ENCODE assay signal across 24 cellular contexts in the genomic region with DNA sequence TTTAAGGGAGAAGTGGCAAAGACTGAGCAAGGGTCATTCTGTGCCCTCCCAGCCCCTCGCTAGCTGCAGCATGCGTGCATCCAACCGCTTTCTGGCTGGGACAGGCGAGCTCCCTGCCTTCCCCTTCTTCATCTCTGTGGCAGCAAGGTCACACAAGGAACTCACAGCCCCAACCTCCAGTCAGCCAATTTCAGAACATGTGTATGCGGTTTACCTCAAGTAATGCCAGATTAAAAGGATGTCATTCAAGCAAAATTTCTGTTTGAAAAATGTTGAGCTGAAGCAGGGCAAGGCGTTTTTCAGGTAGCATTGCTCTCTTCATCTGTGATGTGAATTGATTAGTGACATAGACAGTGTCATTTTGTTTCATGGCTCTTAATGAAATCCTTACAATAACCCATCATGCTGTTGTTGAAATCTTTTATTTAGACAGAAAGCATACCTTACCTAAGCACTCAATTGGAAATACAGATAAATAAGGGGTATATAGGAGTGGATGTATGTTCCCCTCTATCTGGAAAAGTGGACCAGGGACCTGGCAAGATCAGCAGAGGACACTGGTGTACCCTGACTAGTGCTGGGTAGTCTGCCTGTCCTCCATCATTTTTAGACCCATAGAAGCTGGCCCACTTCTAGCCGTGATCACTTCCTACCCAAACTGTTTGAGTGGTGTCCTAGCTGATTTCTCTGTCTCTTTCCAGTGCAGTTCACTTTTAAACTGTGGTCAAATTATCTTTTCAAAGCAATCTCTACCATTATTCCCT.
DNase-seq lines count a peak whose midpoint lies in the region; ATAC-seq, FAIRE-seq and TF ChIP-seq lines count a peak whose summit lies in the region.
"Had no signal": no experiment of that assay in that cellular context is flagged by ENCODE, and none has a peak within 500 bp of the region (broad histone marks: within the 10 kb centered on the region; RNA-seq: fewer than 3 reads in every experiment).

No MANE protein-coding gene starts in this region.

- no peaks in the 10 kb centered on the region for H3K27me3 ChIP-seq in GM06990 (replicated peaks; ENCODE audit: control insufficient read depth, insufficient read depth, low read length)
- H3K27me3 ChIP-seq: MG63 had no signal

- CTCF ChIA-PET in activated naive CD4-positive, alpha-beta T cell treated with anti-CD3 and anti-CD28 coated beads, Interleukin-2, amount 10 ng/mL, durations not matched to agents 7 days and 5 days (lab: Charles Lee), result no interaction called here
- CTCF ChIA-PET in activated naive CD4-positive, alpha-beta T cell treated with anti-CD3 and anti-CD28 coated beads for 36 hours (lab: Charles Lee), result no interaction called here
- CTCF ChIA-PET in activated CD8-positive, alpha-beta T cell treated with anti-CD3 and anti-CD28 coated beads for 36 hours (lab: Charles Lee), result no interaction called here

- peak; percentile 22 for DNase-seq in activated naive CD4-positive, alpha-beta T cell treated with anti-CD3 and anti-CD28 coated beads, Interleukin-2, amount 10 ng/mL, durations not matched to agents 7 days and 5 days
- no peak for DNase-seq in activated naive CD4-positive, alpha-beta T cell treated with anti-CD3 and anti-CD28 coated beads for 36 hours
- DNase-seq in GM06990 (ENCODE audit: extremely low read depth, insufficient read length) (peak; percentile 4), kidney (no peak)
- no peak for DNase-seq in activated CD8-positive, alpha-beta T cell treated with anti-CD3 and anti-CD28 coated beads for 36 hours
- no peak for DNase-seq in stimulated activated effector memory CD8-positive, alpha-beta T cell treated with anti-CD3 and anti-CD28 coated beads, Interleukin-12 subunit alpha, Interleukin-12 subunit beta, amount 100 ng/mL, for 72 hours (ENCODE audit: low spot score in 2 of 2)
- DNase-seq: C1 segment of cervical spinal cord, Caco-2, DMS79, GF-D8, H7, KG1, MG63, NCI-H1105 treated with DMSO at 0.1 percent for 48 hours, NCI-H146, NCI-H1930, NCI-H2107, NCI-H524, NCI-H748 treated with DMSO at 0.1 percent for 48 hours, SIG-M5 had no signal

- POLR2A ChIA-PET in activated CD8-positive, alpha-beta T cell treated with anti-CD3 and anti-CD28 coated beads for 36 hours (lab: Charles Lee), result interaction anchor here (0.6 kb wide), 1 partner anchor 167 kb away, joined by 3 read pairs; no protein-coding TSS in a partner anchor

- H3K27me3 Mint-ChIP-seq in activated naive CD4-positive, alpha-beta T cell treated with anti-CD3 and anti-CD28 coated beads, Interleukin-2, amount 10 ng/mL, durations not matched to agents 7 days and 5 days, result peaks cover 3% of the 10 kb centered on the region
- peaks cover 5% of the 10 kb centered on the region for H3K27me3 Mint-ChIP-seq in activated naive CD4-positive, alpha-beta T cell treated with anti-CD3 and anti-CD28 coated beads for 36 hours (ENCODE audit: low read depth)
- peaks cover 3% of the 10 kb centered on the region for H3K27me3 Mint-ChIP-seq in activated CD8-positive, alpha-beta T cell treated with anti-CD3 and anti-CD28 coated beads for 36 hours

- H3K36me3 ChIP-seq in GM06990 (ENCODE audit: control insufficient read depth, insufficient read depth, low read length) (no peaks in the 10 kb centered on the region), kidney (ENCODE audit: control insufficient read depth in 1 of 2, insufficient read depth in 2 of 2, low read length in 2 of 2) (no peaks in the 10 kb centered on the region)
- H3K36me3 ChIP-seq: MG63 had no signal

- FAIRE-seq in kidney (lab: Jason Lieb, UNC), result no peak
- FAIRE-seq: GM12892 had no signal

- intact Hi-C loops in activated naive CD4-positive, alpha-beta T cell treated with anti-CD3 and anti-CD28 coated beads for 36 hours (cut with micrococcal nuclease), result no loop called here
- intact Hi-C loops in activated CD8-positive, alpha-beta T cell treated with anti-CD3 and anti-CD28 coated beads for 36 hours (cut with micrococcal nuclease), result no loop called here
- intact Hi-C loops in kidney (cut with DNase I), result no loop called here

- no peak overlapping the region for H3K27ac Mint-ChIP-seq in activated naive CD4-positive, alpha-beta T cell treated with anti-CD3 and anti-CD28 coated beads, Interleukin-2, amount 10 ng/mL, durations not matched to agents 7 days and 5 days
- H3K27ac Mint-ChIP-seq in activated naive CD4-positive, alpha-beta T cell treated with anti-CD3 and anti-CD28 coated beads for 36 hours, result no peak overlapping the region
- H3K27ac Mint-ChIP-seq in activated CD8-positive, alpha-beta T cell treated with anti-CD3 and anti-CD28 coated beads for 36 hours, result no peak overlapping the region
- H3K27ac Mint-ChIP-seq in stimulated activated effector memory CD8-positive, alpha-beta T cell treated with anti-CD3 and anti-CD28 coated beads, Interleukin-12 subunit alpha, Interleukin-12 subunit beta, amount 100 ng/mL, for 72 hours, result no peak overlapping the region
- H3K27ac Mint-ChIP-seq: CD4-positive, alpha-beta memory T cell had no signal

- no peak overlapping the region for H3K9ac ChIP-seq in kidney (ENCODE audit: low read length in 2 of 2)

- peak; percentile 42 for ATAC-seq in activated CD8-positive, alpha-beta T cell treated with anti-CD3 and anti-CD28 coated beads for 36 hours
- peak; percentile 58 for ATAC-seq in stimulated activated effector memory CD8-positive, alpha-beta T cell treated with anti-CD3 and anti-CD28 coated beads, Interleukin-12 subunit alpha, Interleukin-12 subunit beta, amount 100 ng/mL, for 72 hours
- ATAC-seq in HG03342 (IDR thresholded peaks at IDR 0.05; ENCODE audit: unreplicated experiment) (no peak), HG03025 (IDR thresholded peaks at IDR 0.05; ENCODE audit: low FRiP score, unreplicated experiment) (no peak)

- no peaks in the 10 kb centered on the region for H3K4me1 Mint-ChIP-seq in activated naive CD4-positive, alpha-beta T cell treated with anti-CD3 and anti-CD28 coated beads, Interleukin-2, amount 10 ng/mL, durations not matched to agents 7 days and 5 days
- no peaks in the 10 kb centered on the region for H3K4me1 Mint-ChIP-seq in activated naive CD4-positive, alpha-beta T cell treated with anti-CD3 and anti-CD28 coated beads for 36 hours (ENCODE audit: low read depth)
- no peaks in the 10 kb centered on the region for H3K4me1 Mint-ChIP-seq in activated CD8-positive, alpha-beta T cell treated with anti-CD3 and anti-CD28 coated beads for 36 hours (ENCODE audit: low read depth)
- H3K4me1 Mint-ChIP-seq in stimulated activated effector memory CD8-positive, alpha-beta T cell treated with anti-CD3 and anti-CD28 coated beads, Interleukin-12 subunit alpha, Interleukin-12 subunit beta, amount 100 ng/mL, for 72 hours, result no peaks in the 10 kb centered on the region
- H3K4me1 Mint-ChIP-seq: CD4-positive, alpha-beta memory T cell had no signal

- no peaks in the 10 kb centered on the region for H3K9me3 ChIP-seq in kidney (ENCODE audit: control insufficient read depth in 1 of 2, low read length in 2 of 2)
- H3K9me3 ChIP-seq: Caco-2, MG63 had no signal

- TF ChIP-seq CTCF in GM06990 (IDR thresholded peaks at IDR 0.05; ENCODE audit: insufficient read depth, low read length, poor library complexity, severe bottlenecking) (no peak), kidney (IDR thresholded peaks at IDR 0.05; ENCODE audit: borderline replicate concordance, extremely low read depth, insufficient read depth) (no peak)
- no peak for TF ChIP-seq CTCF in activated CD8-positive, alpha-beta T cell treated with anti-CD3 and anti-CD28 coated beads for 36 hours (IDR thresholded peaks at IDR 0.05)

- no peaks in the 10 kb centered on the region for H3K36me3 Mint-ChIP-seq in activated naive CD4-positive, alpha-beta T cell treated with anti-CD3 and anti-CD28 coated beads, Interleukin-2, amount 10 ng/mL, durations not matched to agents 7 days and 5 days
- no peaks in the 10 kb centered on the region for H3K36me3 Mint-ChIP-seq in activated naive CD4-positive, alpha-beta T cell treated with anti-CD3 and anti-CD28 coated beads for 36 hours (ENCODE audit: low read depth)
- H3K36me3 Mint-ChIP-seq in activated CD8-positive, alpha-beta T cell treated with anti-CD3 and anti-CD28 coated beads for 36 hours (ENCODE audit: low read depth), result no peaks in the 10 kb centered on the region
- no peaks in the 10 kb centered on the region for H3K36me3 Mint-ChIP-seq in stimulated activated effector memory CD8-positive, alpha-beta T cell treated with anti-CD3 and anti-CD28 coated beads, Interleukin-12 subunit alpha, Interleukin-12 subunit beta, amount 100 ng/mL, for 72 hours
- H3K36me3 Mint-ChIP-seq: CD4-positive, alpha-beta memory T cell had no signal

- H3K9me3 Mint-ChIP-seq in activated naive CD4-positive, alpha-beta T cell treated with anti-CD3 and anti-CD28 coated beads, Interleukin-2, amount 10 ng/mL, durations not matched to agents 7 days and 5 days, result no peaks in the 10 kb centered on the region
- no peaks in the 10 kb centered on the region for H3K9me3 Mint-ChIP-seq in activated naive CD4-positive, alpha-beta T cell treated with anti-CD3 and anti-CD28 coated beads for 36 hours
- no peaks in the 10 kb centered on the region for H3K9me3 Mint-ChIP-seq in activated CD8-positive, alpha-beta T cell treated with anti-CD3 and anti-CD28 coated beads for 36 hours
- H3K9me3 Mint-ChIP-seq in stimulated activated effector memory CD8-positive, alpha-beta T cell treated with anti-CD3 and anti-CD28 coated beads, Interleukin-12 subunit alpha, Interleukin-12 subunit beta, amount 100 ng/mL, for 72 hours, result peaks cover 2% of the 10 kb centered on the region

- no peak overlapping the region for H3K4me3 Mint-ChIP-seq in activated naive CD4-positive, alpha-beta T cell treated with anti-CD3 and anti-CD28 coated beads, Interleukin-2, amount 10 ng/mL, durations not matched to agents 7 days and 5 days
- H3K4me3 Mint-ChIP-seq in activated naive CD4-positive, alpha-beta T cell treated with anti-CD3 and anti-CD28 coated beads for 36 hours, result no peak overlapping the region
- no peak overlapping the region for H3K4me3 Mint-ChIP-seq in activated CD8-positive, alpha-beta T cell treated with anti-CD3 and anti-CD28 coated beads for 36 hours
- no peak overlapping the region for H3K4me3 Mint-ChIP-seq in stimulated activated effector memory CD8-positive, alpha-beta T cell treated with anti-CD3 and anti-CD28 coated beads, Interleukin-12 subunit alpha, Interleukin-12 subunit beta, amount 100 ng/mL, for 72 hours
- H3K4me3 Mint-ChIP-seq: CD4-positive, alpha-beta memory T cell had no signal

- no peak overlapping the region for H3K27ac ChIP-seq in kidney (ENCODE audit: low read depth in 2 of 2, low read length in 2 of 2)

- H3K4me3 ChIP-seq in GM06990 (replicated peaks; ENCODE audit: low read depth, low read length), result no peak overlapping the region
- H3K4me3 ChIP-seq in kidney (ENCODE audit: low read length in 2 of 2), result no peak overlapping the region
- H3K4me3 ChIP-seq: MG63 had no signal

- H3K4me1 ChIP-seq in kidney (ENCODE audit: control insufficient read depth in 1 of 2, insufficient read depth in 1 of 2, low read depth in 1 of 2, low read length in 2 of 2), result no peaks in the 10 kb centered on the region
- H3K4me1 ChIP-seq: Caco-2 had no signal

Comparison
In these comparisons a context has a peak if more than half of its experiments do, and no peak if none do; other contexts are left out.
1. DNase-seq: peak in activated naive CD4-positive, alpha-beta T cell treated with anti-CD3 and anti-CD28 coated beads, Interleukin-2, amount 10 ng/mL, durations not matched to agents 7 days and 5 days (single experiment) and GM06990 (single experiment); none in activated naive CD4-positive, alpha-beta T cell treated with anti-CD3 and anti-CD28 coated beads for 36 hours (single experiment), activated CD8-positive, alpha-beta T cell treated with anti-CD3 and anti-CD28 coated beads for 36 hours (single experiment), stimulated activated effector memory CD8-positive, alpha-beta T cell treated with anti-CD3 and anti-CD28 coated beads, Interleukin-12 subunit alpha, Interleukin-12 subunit beta, amount 100 ng/mL, for 72 hours (0 of 2) and kidney (single experiment).
2. ATAC-seq: peak in activated CD8-positive, alpha-beta T cell treated with anti-CD3 and anti-CD28 coated beads for 36 hours (single experiment) and stimulated activated effector memory CD8-positive, alpha-beta T cell treated with anti-CD3 and anti-CD28 coated beads, Interleukin-12 subunit alpha, Interleukin-12 subunit beta, amount 100 ng/mL, for 72 hours (single experiment); none in HG03342 (single experiment) and HG03025 (single experiment).